In genomic region chr4:7989654-7990053, GRCh38 we compare ENCODE assay signal across 25 cellular contexts.
"Had no signal": no experiment of that assay in that cellular context is flagged by ENCODE, and none has a peak within 500 bp of the region (broad histone marks: within the 10 kb centered on the region; RNA-seq: fewer than 3 reads in every experiment).

No MANE protein-coding gene starts in this region.

- H3K4me1 ChIP-seq: adrenal gland had no signal

- ATAC-seq: activated CD4-positive, CD25-positive, alpha-beta regulatory T cell treated with anti-CD3 and anti-CD28 coated beads, Interleukin-2, amount 50 U/mL, for 24 hours; activated CD8-positive, alpha-beta T cell treated with anti-CD3 and anti-CD28 coated beads, Interleukin-2, amount 10 ng/mL, durations not matched to agents 7 days and 5 days; K562 had no signal

- H3K4me3 Mint-ChIP-seq: activated CD8-positive, alpha-beta T cell treated with anti-CD3 and anti-CD28 coated beads, Interleukin-2, amount 10 ng/mL, durations not matched to agents 7 days and 5 days; activated naive CD8-positive, alpha-beta T cell treated with anti-CD3 and anti-CD28 coated beads, Interleukin-2, amount 10 ng/mL, durations not matched to agents 7 days and 5 days had no signal

- H3K27me3 ChIP-seq: adrenal gland, Peyer's patch had no signal

- H3K27ac ChIP-seq: adrenal gland, Peyer's patch had no signal

- H3K36me3 ChIP-seq: adrenal gland, Peyer's patch had no signal

- DNase-seq: activated CD4-positive, alpha-beta T cell treated with anti-CD3 and anti-CD28 coated beads for 4 hours; activated CD8-positive, alpha-beta memory T cell treated with anti-CD3 and anti-CD28 coated beads, Interleukin-2, amount 50 U/mL, for 48 hours; activated CD8-positive, alpha-beta T cell treated with anti-CD3 and anti-CD28 coated beads, Interleukin-2, amount 10 ng/mL, durations not matched to agents 7 days and 5 days; activated naive CD4-positive, alpha-beta T cell treated with anti-CD3 and anti-CD28 coated beads, Interleukin-2, amount 50 U/mL, for 16 hours; activated naive CD8-positive, alpha-beta T cell treated with anti-CD3 and anti-CD28 coated beads, Interleukin-2, amount 10 ng/mL, durations not matched to agents 7 days and 5 days; activated T-cell treated with anti-CD3 and anti-CD28 coated beads, Interleukin-2, amount 50 U/mL, for 1 hour; adrenal gland; anterior cingulate cortex; cerebellar nuclear complex; Karpas-422; MM.1S; NCI-H1105; NCI-H1436; NCI-H187 treated with DMSO at 0.1 percent for 48 hours; NCI-H2081 treated with DMSO at 0.1 percent for 48 hours; NCI-H2227 treated with DMSO at 0.1 percent for 48 hours; NCI-H446 treated with DMSO at 0.1 percent for 48 hours; NCI-H524 treated with DMSO at 0.1 percent for 48 hours; NCI-H774; NK-92 treated with Interleukin-12 subunit alpha and Interleukin-12 subunit beta, amount 100 ng/mL, for 24 hours; Peyer's patch; SIG-M5; T-helper 1 cell had no signal

- H3K9me3 ChIP-seq: adrenal gland, Peyer's patch had no signal

- H3K27ac Mint-ChIP-seq: activated CD8-positive, alpha-beta T cell treated with anti-CD3 and anti-CD28 coated beads, Interleukin-2, amount 10 ng/mL, durations not matched to agents 7 days and 5 days; activated naive CD8-positive, alpha-beta T cell treated with anti-CD3 and anti-CD28 coated beads, Interleukin-2, amount 10 ng/mL, durations not matched to agents 7 days and 5 days had no signal

- H3K4me3 ChIP-seq: adrenal gland, K562, Peyer's patch had no signal

- H3K9me3 Mint-ChIP-seq: activated naive CD8-positive, alpha-beta T cell treated with anti-CD3 and anti-CD28 coated beads, Interleukin-2, amount 10 ng/mL, durations not matched to agents 7 days and 5 days had no signal

- H3K36me3 Mint-ChIP-seq: activated naive CD8-positive, alpha-beta T cell treated with anti-CD3 and anti-CD28 coated beads, Interleukin-2, amount 10 ng/mL, durations not matched to agents 7 days and 5 days had no signal
